ENCODE assay signal across 16 cellular contexts in the genomic region with DNA sequence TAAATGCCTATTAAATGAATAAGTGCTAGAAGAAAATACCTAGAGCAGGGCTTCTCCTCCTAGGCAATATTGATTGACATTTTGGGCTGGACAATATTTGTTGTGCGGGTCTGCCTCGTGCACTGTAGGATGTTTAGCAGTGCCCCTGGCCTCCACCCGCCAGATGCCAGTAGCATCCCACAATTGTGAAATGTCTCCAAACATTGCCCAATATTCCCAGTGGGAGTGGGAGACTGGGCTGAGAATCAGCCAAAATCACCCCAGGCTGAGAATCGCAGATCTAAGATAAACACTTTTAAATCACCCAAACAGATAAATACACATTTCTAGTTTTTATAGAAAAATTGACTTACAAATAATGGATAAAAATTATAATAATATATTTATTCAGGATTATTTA.
DNase-seq lines count a peak whose midpoint lies in the region; ATAC-seq and TF ChIP-seq lines count a peak whose summit lies in the region.
"Had no signal": no experiment of that assay in that cellular context is flagged by ENCODE, and none has a peak within 500 bp of the region (broad histone marks: within the 10 kb centered on the region; RNA-seq: fewer than 3 reads in every experiment).

No MANE protein-coding gene starts in this region.

- H4K8ac ChIP-seq in mesendoderm (ENCODE audit: low read depth, low read length) = no peak overlapping the region

- no peak overlapping the region for H3K9ac ChIP-seq in mesendoderm (ENCODE audit: low read length)

- no peak overlapping the region for H2AK5ac ChIP-seq in mesendoderm (ENCODE audit: low read length)

- no peak overlapping the region for H2BK120ac ChIP-seq in mesendoderm (ENCODE audit: low read depth, low read length)

- H2BK5ac ChIP-seq in mesendoderm (ENCODE audit: low read length) = no peak overlapping the region

- H3K4me1 ChIP-seq in mesendoderm (ENCODE audit: control insufficient read depth, low read depth, low read length) = no peaks in the 10 kb centered on the region

- no peak overlapping the region for H4K5ac ChIP-seq in mesendoderm (ENCODE audit: low read length)

- no peaks in the 10 kb centered on the region for H3K79me2 ChIP-seq in mesendoderm (ENCODE audit: control insufficient read depth, insufficient read depth, low read length)

- WGBS in mesendoderm (ENCODE audit: extremely low coverage, insufficient coverage, low lambda C conversion rate) = no CpG with 5 or more reads among the region's 4 CpGs

- no peaks in the 10 kb centered on the region for H3K36me3 ChIP-seq in mesendoderm (ENCODE audit: control insufficient read depth, insufficient read depth, low read length)
- H3K36me3 ChIP-seq: BE2C had no signal

- no peaks in the 10 kb centered on the region for H3K27me3 ChIP-seq in mesendoderm (ENCODE audit: insufficient read depth, low read length, poor library complexity)
- H3K27me3 ChIP-seq: BE2C had no signal

- H3K23ac ChIP-seq in mesendoderm (ENCODE audit: low read length) = no peak overlapping the region

- no peak for TF ChIP-seq RAD21 in Ishikawa (IDR thresholded peaks at IDR 0.05; ENCODE audit: low read depth)

- TF ChIP-seq EP300 in Ishikawa (IDR thresholded peaks at IDR 0.05; ENCODE audit: borderline replicate concordance) = no peak

- peak overlapping the region; percentile 23 for H2BK15ac ChIP-seq in mesendoderm (replicated peaks; ENCODE audit: low read depth)

- no peak for TF ChIP-seq CTCF in choroid plexus epithelial cell (conservative IDR thresholded peaks at IDR 0.05; ENCODE audit: low read depth, low read length)

- H3K79me1 ChIP-seq in mesendoderm (ENCODE audit: low read length) = no peaks in the 10 kb centered on the region

- H3K4me2 ChIP-seq in mesendoderm (ENCODE audit: low read length) = no peak overlapping the region

- ATAC-seq in GM19035 (IDR thresholded peaks at IDR 0.05; ENCODE audit: unreplicated experiment) = no peak
- ATAC-seq: HCT116 had no signal

- peak; percentile 9 for DNase-seq in choroid plexus epithelial cell (ENCODE audit: low read depth)
- no peak for DNase-seq in mesendoderm
- DNase-seq in NOMO-1 treated with dmso at 0.1 percent for 144 hours (lab: John Stamatoyannopoulos, UW; ENCODE audit: unreplicated experiment) = no peak
- DNase-seq in NCI-H2029 treated with DMSO at 0.1 percent for 48 hours (lab: John Stamatoyannopoulos, UW) = no peak
- DNase-seq: ACHN; BE2C; C1 segment of cervical spinal cord; CD4-positive, CD25-positive, alpha-beta regulatory T cell; CD8-positive, alpha-beta memory T cell; DMS79; GF-D8; GOT3; H7 had no signal

- H3K56ac ChIP-seq in mesendoderm (ENCODE audit: low read length) = no peak overlapping the region

- no peak overlapping the region for H3K27ac ChIP-seq in mesendoderm (ENCODE audit: low read depth, low read length)

- H3K4ac ChIP-seq in mesendoderm (ENCODE audit: low read depth, low read length) = peak overlapping the region; percentile 20

- no peak overlapping the region for H3K4me3 ChIP-seq in choroid plexus epithelial cell (ENCODE audit: low read depth, low read length)
- H3K4me3 ChIP-seq in mesendoderm (ENCODE audit: low read length) = no peak overlapping the region

- H3K18ac ChIP-seq in mesendoderm (ENCODE audit: low read length) = peak overlapping the region; percentile 40

TF ChIP-seq in Ishikawa, 13 proteins besides CTCF, POLR2A, EP300 and RAD21:
- TF ChIP-seq ZBTB7A (IDR thresholded peaks at IDR 0.05; ENCODE audit: low read depth) (no peak), CEBPB (IDR thresholded peaks at IDR 0.05) (peak; percentile 38; the same call in 1 of the 2 replicates)
